ENCODE assay signal across 29 cellular contexts in the genomic region with DNA sequence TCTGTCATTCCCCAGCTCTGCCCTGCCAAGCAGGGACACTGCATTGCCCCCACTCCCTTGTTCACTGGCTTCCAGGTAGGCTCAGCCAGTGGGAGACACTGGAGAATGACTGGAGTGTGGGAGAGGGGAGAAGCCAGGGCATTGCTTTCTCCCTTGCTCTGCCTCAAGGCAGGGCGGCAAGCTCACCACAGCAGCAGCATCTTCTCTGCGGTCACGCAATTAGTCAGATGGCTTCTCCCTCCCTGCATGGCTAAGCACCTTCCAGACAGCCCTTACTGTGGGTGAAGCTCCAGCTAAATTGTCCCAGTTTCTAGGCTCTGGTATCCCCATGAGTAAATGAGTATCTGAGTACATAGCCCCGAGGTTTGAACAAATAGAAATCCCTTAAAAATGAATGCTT.
"Had no signal": no experiment of that assay in that cellular context is flagged by ENCODE, and none has a peak within 500 bp of the region (broad histone marks: within the 10 kb centered on the region; RNA-seq: fewer than 3 reads in every experiment).

No MANE protein-coding gene starts in this region.

- H3K9me3 ChIP-seq: left lung, ovary, right atrium auricular region, right lobe of liver, stomach, testis, thyroid gland, transverse colon, upper lobe of left lung, vagina had no signal

- H3K9ac ChIP-seq: neural progenitor cell had no signal

- H3K4me1 ChIP-seq: left lung, lower lobe of right lung, neural progenitor cell, right atrium auricular region, right lobe of liver, stomach, testis, thyroid gland, transverse colon, upper lobe of left lung, vagina had no signal

- H3K27ac ChIP-seq: left lung, lower lobe of right lung, neural progenitor cell, ovary, right atrium auricular region, right lobe of liver, stomach, testis, thyroid gland, transverse colon, upper lobe of left lung, vagina had no signal

- H3K9me3 Mint-ChIP-seq: naive thymus-derived CD8-positive, alpha-beta T cell; neural progenitor cell had no signal

- H3K27me3 Mint-ChIP-seq: naive thymus-derived CD8-positive, alpha-beta T cell; progenitor cell of endocrine pancreas; stimulated activated naive B cell treated with anti-CD40 and anti-IgM and Interleukin-4, amounts not matched to agents 10 μg/mL and 1 μg/mL and 100 μg/mL, for 72 hours had no signal

- H3K36me3 ChIP-seq: left lung, lower lobe of right lung, neural progenitor cell, ovary, right atrium auricular region, right lobe of liver, stomach, thyroid gland, transverse colon, upper lobe of left lung, vagina had no signal

- H3K4me3 Mint-ChIP-seq: immature natural killer cell; naive thymus-derived CD8-positive, alpha-beta T cell; nephron; neural progenitor cell; stimulated activated naive B cell treated with anti-CD40 and anti-IgM and Interleukin-4, amounts not matched to agents 10 μg/mL and 1 μg/mL and 100 μg/mL, for 72 hours had no signal

- H3K36me3 Mint-ChIP-seq: immature natural killer cell; naive thymus-derived CD8-positive, alpha-beta T cell; neural progenitor cell; stimulated activated naive B cell treated with anti-CD40 and anti-IgM and Interleukin-4, amounts not matched to agents 10 μg/mL and 1 μg/mL and 100 μg/mL, for 72 hours had no signal

- DNase-seq: hypothalamus; immature natural killer cell; kidney; left colon; left lung; lower lobe of right lung; mammary epithelial cell; mesenchymal stem cell; naive thymus-derived CD8-positive, alpha-beta T cell; ovary; right lobe of liver; stimulated activated CD4-positive, alpha-beta T cell treated with anti-CD3 and anti-CD28 coated beads, Interleukin-1b, Interleukin-23, amount 100 ng/mL, for 48 hours; stimulated activated CD4-positive, alpha-beta T cell treated with anti-CD3 and anti-CD28 coated beads, Interleukin-2, amount 100 ng/mL, for 48 hours; stimulated activated CD4-positive, alpha-beta T cell treated with anti-CD3 and anti-CD28 coated beads, Interleukin-4, amount 100 ng/mL, for 4 hours; stimulated activated CD8-positive, alpha-beta memory T cell treated with anti-CD3 and anti-CD28 coated beads, Interleukin-4, amount 100 ng/mL, for 48 hours; stimulated activated naive B cell treated with anti-CD40 and anti-IgM and Interleukin-4, amounts not matched to agents 10 μg/mL and 1 μg/mL and 100 μg/mL, for 72 hours; stimulated activated naive CD8-positive, alpha-beta T cell treated with anti-CD3 and anti-CD28 coated beads, Interleukin-15, Interleukin-2, amounts not matched to agents 100 U/mL and 50 U/mL, for 24 hours; stomach; testis; thyroid gland; transverse colon; upper lobe of left lung had no signal

- H3K4me3 ChIP-seq: left lung, lower lobe of right lung, neural progenitor cell, ovary, right atrium auricular region, right lobe of liver, smooth muscle cell, stomach, testis, thyroid gland, transverse colon, upper lobe of left lung, vagina had no signal

- H3K27ac Mint-ChIP-seq: immature natural killer cell; naive thymus-derived CD8-positive, alpha-beta T cell; neural progenitor cell; progenitor cell of endocrine pancreas; stimulated activated naive B cell treated with anti-CD40 and anti-IgM and Interleukin-4, amounts not matched to agents 10 μg/mL and 1 μg/mL and 100 μg/mL, for 72 hours had no signal

- H3K4me1 Mint-ChIP-seq: immature natural killer cell; naive thymus-derived CD8-positive, alpha-beta T cell; nephron; neural progenitor cell; stimulated activated naive B cell treated with anti-CD40 and anti-IgM and Interleukin-4, amounts not matched to agents 10 μg/mL and 1 μg/mL and 100 μg/mL, for 72 hours had no signal

- H3K27me3 ChIP-seq: left lung, neural progenitor cell, ovary, right atrium auricular region, right lobe of liver, stomach, testis, thyroid gland, transverse colon, upper lobe of left lung, vagina had no signal

- FAIRE-seq: islet of Langerhans, kidney had no signal

- H3K4me2 ChIP-seq: neural progenitor cell, smooth muscle cell had no signal

- H2AFZ ChIP-seq: neural progenitor cell had no signal
